In the genomic region with DNA sequence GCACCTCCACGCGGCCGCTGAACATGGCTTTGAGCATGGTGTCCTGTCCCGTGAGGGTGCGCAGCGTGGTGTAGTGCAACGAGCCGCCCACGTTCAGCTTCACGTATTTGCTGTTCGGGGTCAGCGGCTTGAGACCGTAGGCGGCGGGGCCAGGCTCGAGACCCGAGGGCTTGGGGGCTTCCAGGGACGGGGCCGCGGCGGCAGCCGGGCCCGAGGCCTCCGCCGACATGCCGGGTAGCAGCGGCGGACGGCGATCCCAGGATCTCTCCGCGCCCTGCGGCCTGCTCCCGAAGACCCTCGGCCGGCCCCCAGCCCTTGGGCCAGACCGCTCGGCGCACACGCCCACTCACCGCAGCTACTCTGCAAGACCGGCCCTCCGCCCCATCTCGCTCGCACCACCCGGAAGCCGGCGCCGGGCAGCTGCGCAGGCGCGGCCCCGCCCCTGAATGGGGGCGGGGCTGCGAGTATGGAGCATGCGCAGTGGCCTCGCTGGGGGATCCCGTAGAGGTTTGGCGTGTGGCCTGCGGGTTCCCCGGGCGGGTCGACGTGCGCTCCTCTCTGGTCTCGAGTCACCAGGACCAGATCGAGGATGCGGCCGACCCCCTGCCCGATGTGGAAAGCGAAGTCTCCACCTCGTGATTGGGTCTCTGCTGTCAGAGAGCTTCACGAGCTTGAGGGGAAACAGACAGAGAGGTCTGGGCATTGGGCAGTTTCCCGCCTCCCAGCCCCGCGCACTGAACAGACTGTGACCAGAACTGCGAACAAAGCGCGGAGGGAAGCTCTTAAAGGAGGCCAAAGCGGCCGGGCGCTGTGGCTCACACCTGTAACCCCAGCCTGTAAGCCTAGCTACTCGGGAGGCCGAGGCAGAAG, we compare ENCODE assay signal across 8 cellular contexts. TPM values are rescaled to one million over a fixed set of nuclear protein-coding genes. Genes with fewer than 3 reads are reported as not detected.
DNase-seq lines count a peak whose midpoint lies in the region; ATAC-seq lines count a peak whose summit lies in the region.

Gene KCTD13 (minus strand): TSS at position 422 of the 870 bp plus-strand sequence. CDS start 193 bp downstream, at position 229.

- ATAC-seq in GM21717 (IDR thresholded peaks at IDR 0.05; ENCODE audit: unreplicated experiment) (peak; percentile 78), naive B cell (ENCODE audit: low read depth in 2 of 2) (peak; percentile 86 to 89)
- peak; percentile 90 to 92 for ATAC-seq in stimulated activated naive B cell treated with anti-CD40 and anti-IgM and Interleukin-4, amounts not matched to agents 10 μg/mL and 1 μg/mL and 100 μg/mL, for 72 hours (replicated peaks)

- H3K4me1 Mint-ChIP-seq in naive B cell = peaks cover 23 to 42% (median 37%) of the 10 kb centered on the region in 3 donors
- peaks cover 23 to 47% of the 10 kb centered on the region in 2 donors for H3K4me1 Mint-ChIP-seq in stimulated activated naive B cell treated with anti-CD40 and anti-IgM and Interleukin-4, amounts not matched to agents 10 μg/mL and 1 μg/mL and 100 μg/mL, for 72 hours

- H3K27me3 Mint-ChIP-seq in naive B cell = no peaks in the 10 kb centered on the region
- no peaks in the 10 kb centered on the region for H3K27me3 Mint-ChIP-seq in stimulated activated naive B cell treated with anti-CD40 and anti-IgM and Interleukin-4, amounts not matched to agents 10 μg/mL and 1 μg/mL and 100 μg/mL, for 72 hours

- H3K9me3 Mint-ChIP-seq in naive B cell = no peaks in the 10 kb centered on the region
- H3K9me3 Mint-ChIP-seq in stimulated activated naive B cell treated with anti-CD40 and anti-IgM and Interleukin-4, amounts not matched to agents 10 μg/mL and 1 μg/mL and 100 μg/mL, for 72 hours = no peaks in the 10 kb centered on the region

- peaks cover 3 to 4% of the 10 kb centered on the region in 2 donors for H3K36me3 Mint-ChIP-seq in naive B cell
- peaks cover 12 to 21% of the 10 kb centered on the region in 2 donors for H3K36me3 Mint-ChIP-seq in stimulated activated naive B cell treated with anti-CD40 and anti-IgM and Interleukin-4, amounts not matched to agents 10 μg/mL and 1 μg/mL and 100 μg/mL, for 72 hours

- DNase-seq in DMS53 (lab: John Stamatoyannopoulos, UW) (peak; percentile 84), KBM-7 (peak; percentile 95), RKO (ENCODE audit: low spot score) (peak; percentile 83), activated T-helper 1 cell treated with Interleukin-2 at 50 U/mL for 16 hours (ENCODE audit: low read depth) (peak; percentile 86), fibroblast of gingiva (ENCODE audit: low read depth) (peak; percentile 63), naive B cell (peak; percentile 95)
- peak; percentile 93 for DNase-seq in stimulated activated naive B cell treated with anti-CD40 and anti-IgM and Interleukin-4, amounts not matched to agents 10 μg/mL and 1 μg/mL and 100 μg/mL, for 72 hours

- in situ Hi-C loops in KBM-7 (cut with MboI; ENCODE audit: low pct_unique_long_range_greater_than_20kb, low sequenced_read_pairs) = no loop called here

- H3K4me3 Mint-ChIP-seq in naive B cell = peak within 1 kb of the TSS; percentile 87 to 99 (median 96)
- peak within 1 kb of the TSS; percentile 89 to 92 for H3K4me3 Mint-ChIP-seq in stimulated activated naive B cell treated with anti-CD40 and anti-IgM and Interleukin-4, amounts not matched to agents 10 μg/mL and 1 μg/mL and 100 μg/mL, for 72 hours

- peak within 1 kb of the TSS; percentile 89 to 99 (median 98) for H3K27ac Mint-ChIP-seq in naive B cell
- H3K27ac Mint-ChIP-seq in stimulated activated naive B cell treated with anti-CD40 and anti-IgM and Interleukin-4, amounts not matched to agents 10 μg/mL and 1 μg/mL and 100 μg/mL, for 72 hours = peak within 1 kb of the TSS; percentile 99

RNA-seq across cellular contexts. Expression of gene KCTD13, which starts in this region (rescaled TPM):
- polyA plus RNA-seq in naive B cell (ENCODE audit: low read depth in 6 of 6) = 10 to 100 TPM in 3 of 6 donors, 1 to 10 TPM in 3; 7.4 to 19.0 (median 10.4) TPM

Comparison
In these comparisons a context has a peak if more than half of its experiments do, and no peak if none do; other contexts are left out.
1. Peak in every context shown above with its lines: DNase-seq and ATAC-seq.